In the genomic region with DNA sequence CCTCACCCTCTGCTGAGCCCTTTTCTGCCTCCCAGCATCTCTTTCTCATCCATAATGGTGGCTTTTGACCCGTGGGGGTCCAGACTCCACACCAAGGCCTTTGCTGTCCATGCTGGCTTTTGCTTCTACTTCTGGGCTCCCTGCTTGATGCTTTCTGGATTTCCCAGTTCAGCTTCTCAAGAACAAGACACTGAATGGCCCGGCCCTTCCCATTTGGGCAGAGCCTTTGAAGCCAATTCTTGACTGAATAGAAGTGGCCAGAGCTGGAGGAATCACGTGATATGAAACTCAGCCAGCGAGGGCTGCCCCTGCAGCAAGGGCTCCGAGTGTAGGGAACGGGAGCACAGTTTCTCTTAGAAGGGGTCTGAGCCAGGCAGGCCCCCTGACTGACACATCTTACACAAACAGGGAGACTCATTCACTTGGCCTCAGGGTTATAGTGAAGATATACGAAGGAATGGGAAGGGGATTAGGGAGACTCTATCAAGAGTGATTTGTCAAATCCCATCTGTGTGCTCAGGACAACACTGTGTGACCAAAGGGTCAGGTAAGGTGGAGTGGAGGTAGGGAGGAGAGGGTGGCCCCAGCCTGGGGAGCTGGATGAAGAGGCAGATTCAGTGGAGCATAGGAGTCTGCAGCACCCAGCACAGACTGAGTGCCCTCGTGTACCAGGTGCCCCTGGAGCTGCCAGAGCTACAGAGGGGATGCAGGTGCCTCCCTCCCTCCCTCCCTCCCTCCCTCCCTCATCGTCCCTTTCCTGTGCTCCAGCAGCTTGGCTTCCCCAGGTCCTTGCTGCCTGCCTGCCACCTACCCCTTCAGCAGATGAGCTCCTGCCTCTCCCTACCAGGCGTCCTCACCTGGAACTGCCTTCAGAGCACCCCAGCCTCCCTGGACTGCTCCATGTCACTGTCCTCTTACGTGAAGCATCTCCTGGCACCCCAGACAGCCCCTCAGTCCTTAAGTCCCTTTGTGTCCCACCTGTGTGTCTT, we compare ENCODE assay signal across 1 cellular context.
TF ChIP-seq lines count a peak whose summit lies in the region.

No MANE protein-coding gene starts in this region.

TF ChIP-seq in H1, 55 proteins besides CTCF, POLR2A, EP300 and RAD21:
- TF ChIP-seq KDM1A (IDR thresholded peaks at IDR 0.05; ENCODE audit: borderline replicate concordance, low read length): no peak
- TF ChIP-seq, protein P1, sequence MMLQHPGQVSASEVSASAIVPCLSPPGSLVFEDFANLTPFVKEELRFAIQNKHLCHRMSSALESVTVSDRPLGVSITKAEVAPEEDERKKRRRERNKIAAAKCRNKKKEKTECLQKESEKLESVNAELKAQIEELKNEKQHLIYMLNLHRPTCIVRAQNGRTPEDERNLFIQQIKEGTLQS (IDR thresholded peaks at IDR 0.05; ENCODE audit: insufficient read depth, low read depth, low read length): no peak
- no peak for TF ChIP-seq EZH2 (IDR thresholded peaks at IDR 0.05; ENCODE audit: low read depth, low read length, severe bottlenecking)
- TF ChIP-seq, protein P2, sequence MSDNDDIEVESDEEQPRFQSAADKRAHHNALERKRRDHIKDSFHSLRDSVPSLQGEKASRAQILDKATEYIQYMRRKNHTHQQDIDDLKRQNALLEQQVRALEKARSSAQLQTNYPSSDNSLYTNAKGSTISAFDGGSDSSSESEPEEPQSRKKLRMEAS (IDR thresholded peaks at IDR 0.05): no peak
- no peak for TF ChIP-seq CHD2 (IDR thresholded peaks at IDR 0.05; ENCODE audit: low read length)
- TF ChIP-seq JUND (IDR thresholded peaks at IDR 0.05; ENCODE audit: low read length): no peak
- TF ChIP-seq SIN3A (conservative IDR thresholded peaks at IDR 0.05 in 1 of 2, IDR thresholded peaks at IDR 0.05 in 1 of 2; ENCODE audit: low read depth in 1 of 2, low read length in 2 of 2): no peak
- TF ChIP-seq TCF12 (IDR thresholded peaks at IDR 0.05; ENCODE audit: low read depth, low read length): no peak
- TF ChIP-seq SAP30 (IDR thresholded peaks at IDR 0.05; ENCODE audit: insufficient read depth, insufficient replicate concordance, low read length): no peak
- TF ChIP-seq YY1 (IDR thresholded peaks at IDR 0.05; ENCODE audit: low read depth, low read length): no peak
- no peak for TF ChIP-seq BACH1 (IDR thresholded peaks at IDR 0.05; ENCODE audit: low read length)
- TF ChIP-seq SRF (IDR thresholded peaks at IDR 0.05; ENCODE audit: low read depth, low read length): no peak
- no peak for TF ChIP-seq RXRA (IDR thresholded peaks at IDR 0.05; ENCODE audit: insufficient read depth, low read depth, low read length)
- TF ChIP-seq SUZ12 (IDR thresholded peaks at IDR 0.05; ENCODE audit: low read length): no peak
- TF ChIP-seq JUN (IDR thresholded peaks at IDR 0.05; ENCODE audit: low read depth, low read length): no peak
- no peak for TF ChIP-seq POU5F1 (IDR thresholded peaks at IDR 0.05; ENCODE audit: low read depth, low read length)
- TF ChIP-seq CEBPB (IDR thresholded peaks at IDR 0.05; ENCODE audit: low read depth, low read length): no peak
- TF ChIP-seq SIRT6 (IDR thresholded peaks at IDR 0.05; ENCODE audit: low read length): no peak
